17 cellular contexts compared by ENCODE assay signal in the genomic region with DNA sequence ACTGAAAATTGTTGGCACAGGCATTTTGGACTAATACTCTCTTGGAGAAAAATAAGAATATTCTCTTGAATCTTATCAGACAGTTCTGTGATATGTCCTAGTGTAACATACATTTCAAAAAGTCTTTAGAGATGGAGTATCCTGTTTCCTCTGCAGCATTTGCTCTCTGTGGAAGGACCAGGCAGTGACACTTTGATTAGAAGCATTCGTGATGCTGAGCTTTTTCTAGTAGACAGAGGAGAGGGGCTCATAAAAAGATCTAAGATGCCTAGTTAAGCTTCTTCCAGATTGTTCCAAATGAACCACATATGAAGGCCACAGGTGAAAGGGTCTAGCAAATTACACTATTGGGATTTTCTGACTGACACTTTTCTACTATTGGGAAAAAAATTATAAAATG.
DNase-seq lines count a peak whose midpoint lies in the region; TF ChIP-seq lines count a peak whose summit lies in the region.
"Had no signal": no experiment of that assay in that cellular context is flagged by ENCODE, and none has a peak within 500 bp of the region (broad histone marks: within the 10 kb centered on the region; RNA-seq: fewer than 3 reads in every experiment).

No MANE protein-coding gene starts in this region.

- H3K4me3 ChIP-seq in KMS-11 (IDR thresholded peaks at IDR 0.05; ENCODE audit: insufficient read depth, low read depth, low read length) = no peak overlapping the region
- no peak overlapping the region for H3K4me3 ChIP-seq in adrenal gland
- H3K4me3 ChIP-seq in mucosa of rectum (ENCODE audit: low read length in 2 of 2) = no peak overlapping the region
- peak overlapping the region; percentile 1 to 7 for H3K4me3 ChIP-seq in stomach smooth muscle (ENCODE audit: low read length in 2 of 2)
- H3K4me3 ChIP-seq: neural progenitor cell, thyroid gland had no signal

- H3K27ac ChIP-seq in KMS-11 (no peak overlapping the region), adrenal gland (peak overlapping the region; percentile 5 to 73 (median 49)), mucosa of rectum (ENCODE audit: low read depth in 2 of 2, low read length in 2 of 2) (peak overlapping the region; percentile 7 to 28), stomach smooth muscle (ENCODE audit: low read length) (no peak overlapping the region)
- H3K27ac ChIP-seq: neural progenitor cell, VCaP had no signal

- H3K27me3 ChIP-seq in KMS-11 (ENCODE audit: insufficient read depth, low read depth) (no peaks in the 10 kb centered on the region), adrenal gland (no peaks in the 10 kb centered on the region), mucosa of rectum (ENCODE audit: control insufficient read depth in 2 of 2, insufficient read depth in 2 of 2, low read length in 2 of 2) (no peaks in the 10 kb centered on the region), stomach smooth muscle (ENCODE audit: control insufficient read depth in 1 of 2, insufficient read depth in 2 of 2, low read length in 2 of 2) (no peaks in the 10 kb centered on the region)
- H3K27me3 ChIP-seq: neural progenitor cell, thyroid gland had no signal

- H3K4me1 ChIP-seq in KMS-11 (ENCODE audit: low read depth, poor library complexity, severe bottlenecking) (peaks cover 32% of the 10 kb centered on the region), adrenal gland (replicated peaks in 1 of 2) (peaks cover 27 to 30% of the 10 kb centered on the region in 2 donors), mucosa of rectum (ENCODE audit: control insufficient read depth in 2 of 2, insufficient read depth in 2 of 2, low read length in 2 of 2) (peaks cover 4 to 15% of the 10 kb centered on the region in 2 donors), stomach smooth muscle (ENCODE audit: control insufficient read depth, insufficient read depth, low read length) (peaks cover 22% of the 10 kb centered on the region)

- H3K4me2 ChIP-seq in KMS-11 = peak overlapping the region; percentile 22
- H3K4me2 ChIP-seq: neural progenitor cell had no signal

- DNase-seq in adrenal gland (no peak), HT-29 (ENCODE audit: low spot score) (no peak), GDM1 (lab: John Stamatoyannopoulos, UW) (no peak)
- no peak for DNase-seq in activated CD4-positive, alpha-beta T cell treated with anti-CD3 and anti-CD28 coated beads, Interleukin-2, amount 50 U/mL, for 48 hours
- DNase-seq: activated naive CD4-positive, alpha-beta T cell treated with Interleukin-2 at 50 U/mL for 16 hours; aorta; effector memory CD4-positive, alpha-beta T cell; mesendoderm; NCI-H1105; NCI-H2081; NCI-H510A; thyroid gland had no signal

- no peak overlapping the region for H3K9ac ChIP-seq in KMS-11
- no peak overlapping the region for H3K9ac ChIP-seq in mucosa of rectum (ENCODE audit: low read depth in 1 of 2, low read length in 2 of 2)
- H3K9ac ChIP-seq in stomach smooth muscle (ENCODE audit: low read length in 2 of 2) = no peak overlapping the region
- H3K9ac ChIP-seq: neural progenitor cell had no signal

- H3K9me3 ChIP-seq in adrenal gland (replicated peaks in 1 of 3) (no peaks in the 10 kb centered on the region), mucosa of rectum (ENCODE audit: control insufficient read depth in 2 of 2, low read length in 2 of 2) (no peaks in the 10 kb centered on the region), stomach smooth muscle (ENCODE audit: control insufficient read depth in 2 of 2, low read length in 2 of 2) (no peaks in the 10 kb centered on the region)
- H3K9me3 ChIP-seq: thyroid gland had no signal

- H4K20me1 ChIP-seq in KMS-11 (ENCODE audit: insufficient read depth) = no peaks in the 10 kb centered on the region

- H3K36me3 ChIP-seq in KMS-11 (ENCODE audit: insufficient read depth) = no peaks in the 10 kb centered on the region
- no peaks in the 10 kb centered on the region for H3K36me3 ChIP-seq in adrenal gland (replicated peaks in 1 of 2)
- H3K36me3 ChIP-seq in mucosa of rectum (ENCODE audit: control insufficient read depth in 2 of 2, insufficient read depth in 2 of 2, low read length in 2 of 2) = peaks cover 0 to 4% of the 10 kb centered on the region in 2 donors
- peaks cover 0 to 2% of the 10 kb centered on the region in 2 donors for H3K36me3 ChIP-seq in stomach smooth muscle (ENCODE audit: control insufficient read depth in 2 of 2, insufficient read depth in 2 of 2, low read length in 2 of 2)
- H3K36me3 ChIP-seq: thyroid gland had no signal

- 0 to 21% (median 11%) methylated on average over 1 of the region's 1 CpG for WGBS in adrenal gland, 4 donors

- H3K79me2 ChIP-seq in KMS-11 (ENCODE audit: insufficient read depth, low read depth) = no peaks in the 10 kb centered on the region; the same call in 1 of the 2 replicates

- TF ChIP-seq CTCF in KMS-11 (conservative IDR thresholded peaks at IDR 0.05; ENCODE audit: low read depth, low read length) (no peak), adrenal gland (IDR thresholded peaks at IDR 0.05) (no peak)

- no peak for TF ChIP-seq POLR2A in adrenal gland (IDR thresholded peaks at IDR 0.05)

- intact Hi-C loops in adrenal gland (cut with DNase I) = no loop called here

- no peak overlapping the region for H2AFZ ChIP-seq in KMS-11 (ENCODE audit: low read depth)
- H2AFZ ChIP-seq: neural progenitor cell had no signal

Comparison
In these comparisons a context has a peak if more than half of its experiments do, and no peak if none do; other contexts are left out.
1. H3K27ac ChIP-seq: peak in adrenal gland (5 of 5) and mucosa of rectum (2 of 2); none in KMS-11 (single experiment) and stomach smooth muscle (single experiment).
2. H3K4me3 ChIP-seq: peak in stomach smooth muscle (2 of 2); none in KMS-11 (single experiment), adrenal gland (0 of 4) and mucosa of rectum (0 of 2).